Comparison of ENCODE assay signal across 8 cellular contexts in genomic region chr14:52551696-52552062, GRCh38. TPM values are rescaled to one million over a fixed set of nuclear protein-coding genes. Genes with fewer than 3 reads are reported as not detected.
DNase-seq lines count a peak whose midpoint lies in the region; ATAC-seq, FAIRE-seq and TF ChIP-seq lines count a peak whose summit lies in the region.

No MANE protein-coding gene starts in this region.

- peaks cover 0 to 17% (median 16%) of the 10 kb centered on the region in 3 donors for H3K4me1 Mint-ChIP-seq in IgD-negative memory B cell

- no peak overlapping the region for H4K8ac ChIP-seq in mesendoderm (ENCODE audit: low read depth, low read length)

- H3K4ac ChIP-seq in mesendoderm (ENCODE audit: low read depth, low read length), result no peak overlapping the region

- H3K27ac ChIP-seq in RWPE2 (ENCODE audit: poor library complexity, severe bottlenecking) (peak overlapping the region; percentile 29), ectodermal cell (ENCODE audit: insufficient read depth, low read depth, low read length, poor library complexity, severe bottlenecking) (peak overlapping the region; percentile 76), mesendoderm (ENCODE audit: low read depth, low read length) (peak overlapping the region; percentile 29)

- no peak overlapping the region for H2BK5ac ChIP-seq in mesendoderm (ENCODE audit: low read length)

- peak overlapping the region; percentile 11 to 92 (median 30) for H3K27ac Mint-ChIP-seq in IgD-negative memory B cell

- no peaks in the 10 kb centered on the region for H3K36me3 ChIP-seq in RWPE2 (ENCODE audit: low read depth)
- no peaks in the 10 kb centered on the region for H3K36me3 ChIP-seq in ectodermal cell (ENCODE audit: control insufficient read depth, insufficient read depth, low read length)
- no peaks in the 10 kb centered on the region for H3K36me3 ChIP-seq in mesendoderm (ENCODE audit: control insufficient read depth, insufficient read depth, low read length)

- H3K23ac ChIP-seq in mesendoderm (ENCODE audit: low read length), result no peak overlapping the region

- H3K9me3 ChIP-seq in RWPE2 (ENCODE audit: severe bottlenecking) (no peaks in the 10 kb centered on the region), ectodermal cell (ENCODE audit: control insufficient read depth, low read length) (no peaks in the 10 kb centered on the region)

- H3K4me3 ChIP-seq in RWPE2 (ENCODE audit: severe bottlenecking) (peak overlapping the region; percentile 59), ectodermal cell (ENCODE audit: insufficient read depth, low read depth, low read length) (peak overlapping the region; percentile 69), mesendoderm (ENCODE audit: low read length) (peak overlapping the region; percentile 43)

- DNase-seq in DMS153 treated with DMSO at 0.1 percent for 48 hours (lab: John Stamatoyannopoulos, UW; ENCODE audit: unreplicated experiment) (peak; percentile 19), RWPE2 (ENCODE audit: low spot score) (no peak), mesendoderm (no peak), urothelium cell line (ENCODE audit: low spot score) (peak; percentile 33), cerebellar nuclear complex (lab: John Stamatoyannopoulos, UW) (no peak), D341Med (ENCODE audit: low spot score) (no peak)

- peaks cover 3% of the 10 kb centered on the region for H3K27me3 Mint-ChIP-seq in IgD-negative memory B cell

- peak overlapping the region; percentile 82 to 99 (median 90) for H3K4me3 Mint-ChIP-seq in IgD-negative memory B cell

- H3K9ac ChIP-seq in mesendoderm (ENCODE audit: low read length), result peak overlapping the region; percentile 73

- TF ChIP-seq CTCF in RWPE2 (IDR thresholded peaks at IDR 0.05; ENCODE audit: poor library complexity, severe bottlenecking), result peak; percentile 70

- WGBS in ectodermal cell, 2 experiments, result 8 to 9% methylated on average over 8 of the region's 8 CpGs
- no CpG with 5 or more reads among the region's 8 CpGs for WGBS in mesendoderm (ENCODE audit: extremely low coverage, insufficient coverage, low lambda C conversion rate)

- H2BK120ac ChIP-seq in mesendoderm (ENCODE audit: low read depth, low read length), result no peak overlapping the region

- H3K56ac ChIP-seq in mesendoderm (ENCODE audit: low read length), result peak overlapping the region; percentile 81

- no peak overlapping the region for H2AK5ac ChIP-seq in mesendoderm (ENCODE audit: low read length)

- no peak for ATAC-seq in RWPE2 (ENCODE audit: low read depth)

- no peaks in the 10 kb centered on the region for H3K9me3 Mint-ChIP-seq in IgD-negative memory B cell

- H2BK15ac ChIP-seq in mesendoderm (replicated peaks; ENCODE audit: low read depth), result no peak overlapping the region

- peak; percentile 48 for FAIRE-seq in urothelium cell line (lab: Jason Lieb, UNC)

- no peak overlapping the region for H4K5ac ChIP-seq in mesendoderm (ENCODE audit: low read length)

- H3K27me3 ChIP-seq in RWPE2 (ENCODE audit: insufficient read depth, poor library complexity, severe bottlenecking) (no peaks in the 10 kb centered on the region), ectodermal cell (ENCODE audit: control insufficient read depth, insufficient read depth, low read length, poor library complexity, severe bottlenecking) (no peaks in the 10 kb centered on the region), mesendoderm (ENCODE audit: insufficient read depth, low read length, poor library complexity) (peaks cover 2% of the 10 kb centered on the region)

- peak overlapping the region; percentile 87 for H3K4me2 ChIP-seq in mesendoderm (ENCODE audit: low read length)

- H3K4me1 ChIP-seq in RWPE2 (ENCODE audit: insufficient read depth, poor library complexity, severe bottlenecking) (peaks cover 9% of the 10 kb centered on the region), ectodermal cell (ENCODE audit: control insufficient read depth, insufficient read depth, low read length) (peaks cover 8% of the 10 kb centered on the region), mesendoderm (ENCODE audit: control insufficient read depth, low read depth, low read length) (peaks cover 1% of the 10 kb centered on the region)

- peaks cover 4% of the 10 kb centered on the region for H3K36me3 Mint-ChIP-seq in IgD-negative memory B cell

- no peaks in the 10 kb centered on the region for H3K79me2 ChIP-seq in mesendoderm (ENCODE audit: control insufficient read depth, insufficient read depth, low read length)

- H3K79me1 ChIP-seq in mesendoderm (ENCODE audit: low read length), result peaks cover 2% of the 10 kb centered on the region

- H3K18ac ChIP-seq in mesendoderm (ENCODE audit: low read length), result no peak overlapping the region

RNA-seq across cellular contexts. Expression of gene TXNDC16, which starts 0.6 kb away (rescaled TPM):
- polyA plus RNA-seq in IgD-negative memory B cell, result 0.71 TPM
- 15.7 TPM for polyA plus RNA-seq in ectodermal cell (2013, experiment 1 of 4)
- 16.2 TPM for polyA plus RNA-seq in ectodermal cell (2013, experiment 2 of 4)
- polyA plus RNA-seq in ectodermal cell (2013, experiment 3 of 4), result 16.0 TPM
- 15.5 TPM for polyA plus RNA-seq in ectodermal cell (2013, experiment 4 of 4)
- 5.3 TPM for polyA plus RNA-seq in mesendoderm (2013, experiment 1 of 2)
- polyA plus RNA-seq in mesendoderm (2013, experiment 2 of 2), result 5.2 TPM

RNA-seq across cellular contexts. Expression of gene GPR137C, which starts 1.0 kb away (rescaled TPM):
- not detected for polyA plus RNA-seq in IgD-negative memory B cell
- polyA plus RNA-seq in ectodermal cell (2013, experiment 1 of 4), result 8.5 TPM
- polyA plus RNA-seq in ectodermal cell (2013, experiment 2 of 4), result 7.4 TPM
- polyA plus RNA-seq in ectodermal cell (2013, experiment 3 of 4), result 6.1 TPM
- polyA plus RNA-seq in ectodermal cell (2013, experiment 4 of 4), result 5.9 TPM
- polyA plus RNA-seq in mesendoderm (2013, experiment 1 of 2), result 0.83 TPM
- 0.85 TPM for polyA plus RNA-seq in mesendoderm (2013, experiment 2 of 2)

Comparison
In these comparisons a context has a peak if more than half of its experiments do, and no peak if none do; other contexts are left out.
1. DNase-seq: peak in DMS153 treated with DMSO at 0.1 percent for 48 hours (single experiment) and urothelium cell line (single experiment); none in RWPE2 (single experiment), mesendoderm (single experiment), cerebellar nuclear complex (0 of 2) and D341Med (single experiment).
2. Peak in every context shown above with its lines, with median percentiles within 50 percentile points of each other: H3K27ac ChIP-seq and H3K4me3 ChIP-seq.